ENCODE assay signal across 15 cellular contexts in genomic region chr3:141371882-141372281, GRCh38. TPM values are rescaled to one million over a fixed set of nuclear protein-coding genes. Genes with fewer than 3 reads are reported as not detected.
DNase-seq lines count a peak whose midpoint lies in the region; ATAC-seq and TF ChIP-seq lines count a peak whose summit lies in the region.
"Had no signal": no experiment of that assay in that cellular context is flagged by ENCODE, and none has a peak within 500 bp of the region (broad histone marks: within the 10 kb centered on the region; RNA-seq: fewer than 3 reads in every experiment).

No MANE protein-coding gene starts in this region.

- TF ChIP-seq CTCF in GM10248 (IDR thresholded peaks at IDR 0.05; ENCODE audit: control extremely low read depth, extremely low read depth, low read depth, missing control alignments) (no peak), SU-DHL-6 (IDR thresholded peaks at IDR 0.05; ENCODE audit: insufficient read depth, low read length, poor library complexity, severe bottlenecking) (no peak), lower leg skin (IDR thresholded peaks at IDR 0.05) (no peak)

- H2AFZ ChIP-seq in SU-DHL-6 (ENCODE audit: low read depth, low read length, severe bottlenecking), result no peak overlapping the region

- intact Hi-C loops in lower leg skin (cut with DNase I; ENCODE audit: low total_unique reads), result no loop called here

- no peak overlapping the region for H3K4me2 ChIP-seq in SU-DHL-6 (ENCODE audit: low read depth, low read length, poor library complexity, severe bottlenecking)
- H3K4me2 ChIP-seq: BLaER1 had no signal

- H4K20me1 ChIP-seq in SU-DHL-6 (ENCODE audit: low read depth, low read length), result no peaks in the 10 kb centered on the region
- H4K20me1 ChIP-seq: BLaER1 had no signal

- no peaks in the 10 kb centered on the region for H3K79me2 ChIP-seq in SU-DHL-6 (ENCODE audit: insufficient read depth, low read length)

- no peak overlapping the region for H3K9ac ChIP-seq in SU-DHL-6 (ENCODE audit: low read length)
- H3K9ac ChIP-seq: BLaER1 had no signal

- no peaks in the 10 kb centered on the region for H3K36me3 ChIP-seq in SU-DHL-6 (ENCODE audit: low read length)
- H3K36me3 ChIP-seq in H7 (replicated peaks; ENCODE audit: control insufficient read depth, insufficient read depth, low read length), result no peaks in the 10 kb centered on the region
- H3K36me3 ChIP-seq: BLaER1 had no signal

- H3K27me3 ChIP-seq in SU-DHL-6 (ENCODE audit: low read length), result no peaks in the 10 kb centered on the region
- H3K27me3 ChIP-seq in H7 (ENCODE audit: control insufficient read depth, insufficient read depth, low read length), result no peaks in the 10 kb centered on the region
- H3K27me3 ChIP-seq: BLaER1 had no signal

- no peak for TF ChIP-seq POLR2A in lower leg skin (IDR thresholded peaks at IDR 0.05)

- H3K4me3 ChIP-seq in SU-DHL-6 (ENCODE audit: insufficient read depth, low read length, poor library complexity, severe bottlenecking), result no peak overlapping the region
- no peak overlapping the region for H3K4me3 ChIP-seq in lower leg skin (ENCODE audit: low read depth, poor library complexity, severe bottlenecking)
- H3K4me3 ChIP-seq in H7 (ENCODE audit: insufficient read depth, low read depth, low read length), result no peak overlapping the region
- H3K4me3 ChIP-seq: BLaER1 had no signal

- CTCF ChIA-PET in GM10248 (lab: Yijun Ruan, JAX), result interaction anchor here (1.1 to 11.8 kb wide), 9 partner anchors 11 to 83 kb away, joined by 3 to 143 read pairs (median 11); no protein-coding TSS in a partner anchor

- peak overlapping the region; percentile 20; the same call in 1 of the 2 replicates for H3K27ac ChIP-seq in SU-DHL-6 (ENCODE audit: low read depth, low read length)
- H3K27ac ChIP-seq: BLaER1 had no signal

- POLR2A ChIA-PET in GM10248 (lab: Yijun Ruan, JAX), result no interaction called here

- H3F3A ChIP-seq in SU-DHL-6 (ENCODE audit: insufficient read depth), result 0 out of 2 replicates have a peak, but pooled peaks cover 11% of the 10 kb centered on the region

- H3K9me2 ChIP-seq in SU-DHL-6 (replicated peaks; ENCODE audit: insufficient read depth, low read length), result no peaks in the 10 kb centered on the region

- DNase-seq in GM10248 (ENCODE audit: extremely low spot score) (peak; percentile 29), lower leg skin (ENCODE audit: low spot score in 2 of 2) (no peak), H7 (no peak), COLO829 (ENCODE audit: low spot score) (no peak)
- DNase-seq: activated CD4-positive, alpha-beta T cell treated with anti-CD3 and anti-CD28 coated beads, Interleukin-2, amount 10 ng/mL, durations not matched to agents 7 days and 5 days; activated effector memory CD4-positive, alpha-beta T cell treated with anti-CD3 and anti-CD28 coated beads, Interleukin-2, amount 50 U/mL, for 16 hours; dermis blood vessel endothelial cell; DND-41; hypothalamus; SHP77 treated with DMSO at 0.1 percent for 48 hours had no signal

- H3K9me3 ChIP-seq in SU-DHL-6 (ENCODE audit: insufficient read depth, low read length), result no peaks in the 10 kb centered on the region
- H3K9me3 ChIP-seq: BLaER1 had no signal

- ATAC-seq in GM18858 (IDR thresholded peaks at IDR 0.05; ENCODE audit: unreplicated experiment) (peak; percentile 19), HG02642 (IDR thresholded peaks at IDR 0.05; ENCODE audit: poor library complexity, unreplicated experiment) (peak; percentile 32), HG03521 (IDR thresholded peaks at IDR 0.05; ENCODE audit: unreplicated experiment) (no peak)

RNA-seq across cellular contexts. Expression of gene ZBTB38, which starts 3.6 kb away (rescaled TPM):
- total RNA-seq in lower leg skin, result 100 to 1,000 TPM in 1 of 4 donors, 10 to 100 TPM in 3; 46.8 to 104 (median 72.6) TPM
- total RNA-seq in H7 (2014; rRNA removed; shearing (Covaris generic)), result 6.7 and 9.5 TPM in 2 replicates
